23 cellular contexts compared by ENCODE assay signal in genomic region chr2:86650188-86650587, GRCh38. TPM values are rescaled to one million over a fixed set of nuclear protein-coding genes. Genes with fewer than 3 reads are reported as not detected.
DNase-seq lines count a peak whose midpoint lies in the region; ATAC-seq and TF ChIP-seq lines count a peak whose summit lies in the region.
"Had no signal": no experiment of that assay in that cellular context is flagged by ENCODE, and none has a peak within 500 bp of the region (broad histone marks: within the 10 kb centered on the region; RNA-seq: fewer than 3 reads in every experiment).

No MANE protein-coding gene starts in this region.

- H3K79me2 ChIP-seq in hepatocyte, result no peaks in the 10 kb centered on the region

- H3K4me3 Mint-ChIP-seq in progenitor cell of endocrine pancreas (ENCODE audit: low read depth), result no peak overlapping the region
- H3K4me3 Mint-ChIP-seq: CD14-positive monocyte; CD4-positive, alpha-beta memory T cell; CD4-positive, CD25-positive, alpha-beta regulatory T cell; CD8-positive, alpha-beta memory T cell had no signal

- DNase-seq in hepatocyte (ENCODE audit: low spot score), result no peak
- DNase-seq in right lobe of liver, result no peak
- no peak for DNase-seq in NCI-H2227 (lab: John Stamatoyannopoulos, UW; ENCODE audit: unreplicated experiment)
- DNase-seq in progenitor cell of endocrine pancreas (ENCODE audit: low spot score, unreplicated experiment), result no peak
- DNase-seq in aorta, result no peak
- DNase-seq: 8988T; ACHN; BE2C; C1 segment of cervical spinal cord; CD4-positive, alpha-beta memory T cell; CD4-positive, CD25-positive, alpha-beta regulatory T cell; CD8-positive, alpha-beta memory T cell; COR-L47; DMS153; DMS53; DMS79; DND-41; EL; GDM1 had no signal

- no peak overlapping the region for H2AFZ ChIP-seq in hepatocyte

- intact Hi-C loops in right lobe of liver (cut with DNase I), result no loop called here
- intact Hi-C loops in aorta (cut with DNase I), result no loop called here

- H3K4me1 ChIP-seq in HEK293 (ENCODE audit: control insufficient read depth, insufficient read depth, low read length) (no peaks in the 10 kb centered on the region), hepatocyte (ENCODE audit: insufficient read depth) (no peaks in the 10 kb centered on the region), right lobe of liver (peaks cover 0 to 13% (median 3%) of the 10 kb centered on the region in 4 donors), aorta (ENCODE audit: control insufficient read depth in 1 of 2, insufficient read depth in 2 of 2, low read length in 2 of 2) (no peaks in the 10 kb centered on the region)
- H3K4me1 ChIP-seq: BE2C, BLaER1 had no signal

- H3K9me3 Mint-ChIP-seq in progenitor cell of endocrine pancreas (ENCODE audit: low read depth), result peaks cover 15% of the 10 kb centered on the region

- CTCF ChIA-PET in HEK293 (lab: Yijun Ruan, JAX), result interaction anchor here (0.6 kb wide), 1 partner anchor 424 kb away, joined by 4 read pairs; no protein-coding TSS in a partner anchor

- no peak for ATAC-seq in right lobe of liver
- ATAC-seq in aorta (ENCODE audit: low FRiP score), result no peak
- ATAC-seq: GM12878 had no signal

- H3K4me1 Mint-ChIP-seq in progenitor cell of endocrine pancreas (ENCODE audit: low read depth), result no peaks in the 10 kb centered on the region
- H3K4me1 Mint-ChIP-seq: CD14-positive monocyte; CD4-positive, alpha-beta memory T cell; CD4-positive, CD25-positive, alpha-beta regulatory T cell; CD8-positive, alpha-beta memory T cell had no signal

- H3K27ac ChIP-seq in HEK293 (ENCODE audit: extremely low read depth, low read depth, low read length), result no peak overlapping the region
- peak overlapping the region; percentile 42 for H3K27ac ChIP-seq in hepatocyte
- peak overlapping the region in 2 of 3 donors; percentile 53 to 61 for H3K27ac ChIP-seq in right lobe of liver
- H3K27ac ChIP-seq in aorta (ENCODE audit: low read depth in 1 of 2, low read length in 2 of 2), result no peak overlapping the region
- H3K27ac ChIP-seq: BLaER1 had no signal

- no peaks in the 10 kb centered on the region for H4K20me1 ChIP-seq in hepatocyte (ENCODE audit: insufficient read depth, poor library complexity, severe bottlenecking)
- H4K20me1 ChIP-seq: BLaER1 had no signal

- no peaks in the 10 kb centered on the region for H3K9me3 ChIP-seq in HEK293 (ENCODE audit: control insufficient read depth, insufficient read depth, low read depth, low read length)
- no peaks in the 10 kb centered on the region for H3K9me3 ChIP-seq in hepatocyte (ENCODE audit: low read depth)
- no peaks in the 10 kb centered on the region for H3K9me3 ChIP-seq in right lobe of liver
- no peaks in the 10 kb centered on the region for H3K9me3 ChIP-seq in aorta (ENCODE audit: control insufficient read depth, low read length)
- H3K9me3 ChIP-seq: BE2C had no signal

- H3K27me3 ChIP-seq in hepatocyte (no peaks in the 10 kb centered on the region), right lobe of liver (no peaks in the 10 kb centered on the region), aorta (ENCODE audit: control insufficient read depth in 1 of 2, insufficient read depth in 2 of 2, low read length in 1 of 2) (peaks cover 0 to 1% of the 10 kb centered on the region in 2 donors)
- H3K27me3 ChIP-seq: BE2C, BLaER1 had no signal

- no peaks in the 10 kb centered on the region for H3K36me3 ChIP-seq in HEK293 (ENCODE audit: control insufficient read depth in 2 of 2, insufficient read depth in 1 of 2, low read length in 2 of 2)
- H3K36me3 ChIP-seq in hepatocyte (replicated peaks; ENCODE audit: insufficient read depth, low read depth), result no peaks in the 10 kb centered on the region
- no peaks in the 10 kb centered on the region for H3K36me3 ChIP-seq in right lobe of liver
- H3K36me3 ChIP-seq in aorta (ENCODE audit: control insufficient read depth in 1 of 2, insufficient read depth in 2 of 2, low read length in 1 of 2), result no peaks in the 10 kb centered on the region
- H3K36me3 ChIP-seq: BE2C had no signal

- TF ChIP-seq CTCF in HEK293 (tag by site-specific recombination; IDR thresholded peaks at IDR 0.05) (no peak), hepatocyte (IDR thresholded peaks at IDR 0.05; ENCODE audit: poor library complexity) (no peak), right lobe of liver (IDR thresholded peaks at IDR 0.05) (no peak), progenitor cell of endocrine pancreas (IDR thresholded peaks at IDR 0.05; ENCODE audit: unreplicated experiment) (no peak)

- no peak for TF ChIP-seq POLR2A in right lobe of liver (IDR thresholded peaks at IDR 0.05)

- POLR2A ChIA-PET in HEK293 (lab: Yijun Ruan, JAX), result no interaction called here

- no peak overlapping the region for H3K27ac Mint-ChIP-seq in progenitor cell of endocrine pancreas
- H3K27ac Mint-ChIP-seq: CD14-positive monocyte; CD4-positive, alpha-beta memory T cell; CD4-positive, CD25-positive, alpha-beta regulatory T cell; CD8-positive, alpha-beta memory T cell had no signal

- no peaks in the 10 kb centered on the region for H3K9me2 ChIP-seq in hepatocyte (replicated peaks; ENCODE audit: insufficient read depth)

- H3K36me3 Mint-ChIP-seq in progenitor cell of endocrine pancreas (ENCODE audit: insufficient read depth), result peaks cover 4% of the 10 kb centered on the region

- H3K27me3 Mint-ChIP-seq in progenitor cell of endocrine pancreas, result no peaks in the 10 kb centered on the region

- no peak overlapping the region for H3K4me3 ChIP-seq in HEK293 (ENCODE audit: low read depth, low read length)
- H3K4me3 ChIP-seq in hepatocyte, result no peak overlapping the region
- H3K4me3 ChIP-seq in right lobe of liver, result no peak overlapping the region
- no peak overlapping the region for H3K4me3 ChIP-seq in aorta (ENCODE audit: low read length in 2 of 2)
- H3K4me3 ChIP-seq: BLaER1, GM12878 had no signal

- no peak overlapping the region for H3K4me2 ChIP-seq in hepatocyte
- H3K4me2 ChIP-seq: BLaER1 had no signal

TF ChIP-seq in HEK293, 187 proteins besides CTCF, POLR2A, EP300 and RAD21:
- TF ChIP-seq ZBTB20 (tag by site-specific recombination; IDR thresholded peaks at IDR 0.05), result no peak
- peak; percentile 86 for TF ChIP-seq SETDB1 (IDR thresholded peaks at IDR 0.05; ENCODE audit: insufficient read length, low read length)

RNA-seq across cellular contexts. Expression of gene RNF103, which starts 26.5 kb away (rescaled TPM):
- total RNA-seq in hepatocyte, result 57.0 and 59.4 TPM in 2 replicates
- polyA plus RNA-seq in hepatocyte, result 35.3 and 39.5 TPM in 2 replicates
- 10 to 100 TPM; 30.6 to 47.7 (median 39.7) TPM for total RNA-seq in right lobe of liver
- total RNA-seq in progenitor cell of endocrine pancreas, result 22.3 and 22.8 TPM in 2 replicates
- 10 to 100 TPM; 30.5 to 31.0 TPM for total RNA-seq in aorta
- 10 to 100 TPM; 11.4 to 26.1 TPM for polyA plus RNA-seq in aorta

Comparison
In these comparisons a context has a peak if more than half of its experiments do, and no peak if none do; other contexts are left out.
1. H3K27ac ChIP-seq: peak in hepatocyte (single experiment) and right lobe of liver (2 of 3); none in HEK293 (single experiment) and aorta (0 of 2).